Comparison of ENCODE assay signal across 16 cellular contexts in genomic region chr4:57099363-57099762, GRCh38. TPM values are rescaled to one million over a fixed set of nuclear protein-coding genes. Genes with fewer than 3 reads are reported as not detected.
DNase-seq lines count a peak whose midpoint lies in the region; TF ChIP-seq lines count a peak whose summit lies in the region.
"Had no signal": no experiment of that assay in that cellular context is flagged by ENCODE, and none has a peak within 500 bp of the region (broad histone marks: within the 10 kb centered on the region; RNA-seq: fewer than 3 reads in every experiment).

No MANE protein-coding gene starts in this region.

- H3K4me1 ChIP-seq in suprapubic skin: peaks cover 67% of the 10 kb centered on the region

- in situ Hi-C loops in brain microvascular endothelial cell (cut with HindIII; ENCODE audit: low pct_ligation_motif_present, low sequenced_read_pairs): no loop called here

- peak overlapping the region; percentile 77 for H3K27ac ChIP-seq in brain microvascular endothelial cell
- peak overlapping the region; percentile 19 for H3K27ac ChIP-seq in suprapubic skin

- H3K36me3 ChIP-seq in brain microvascular endothelial cell (replicated peaks): peaks cover 52% of the 10 kb centered on the region
- H3K36me3 ChIP-seq in suprapubic skin: no peaks in the 10 kb centered on the region
- H3K36me3 ChIP-seq: BE2C had no signal

- 69% methylated on average over 2 of the region's 2 CpGs for WGBS in suprapubic skin

- H3K27me3 Mint-ChIP-seq in HFFc6 (ENCODE audit: insufficient read depth) (no peaks in the 10 kb centered on the region; the same call in 1 of the 2 replicates), mesothelial cell of epicardium (ENCODE audit: low read depth) (no peaks in the 10 kb centered on the region)

- H3K27me3 ChIP-seq in brain microvascular endothelial cell (replicated peaks): no peaks in the 10 kb centered on the region
- no peaks in the 10 kb centered on the region for H3K27me3 ChIP-seq in suprapubic skin
- H3K27me3 ChIP-seq: BE2C, body of pancreas had no signal

- no peaks in the 10 kb centered on the region for H3K9me3 ChIP-seq in suprapubic skin
- H3K9me3 ChIP-seq: BE2C, body of pancreas had no signal

- H3K9me3 Mint-ChIP-seq in HFFc6 (no peaks in the 10 kb centered on the region), mesothelial cell of epicardium (no peaks in the 10 kb centered on the region)
- H3K9me3 Mint-ChIP-seq: activated naive CD4-positive, alpha-beta T cell treated with anti-CD3 and anti-CD28 coated beads for 36 hours; effector memory CD8-positive, alpha-beta T cell; T-helper 2 cell treated with Interferon-gamma antibody and Interleukin-4, amounts not matched to agents 5 μg/mL and 100 μg/mL, for 36 hours had no signal

- no peak for TF ChIP-seq EP300 in suprapubic skin (IDR thresholded peaks at IDR 0.05)

- H3K4me1 Mint-ChIP-seq in HFFc6 (ENCODE audit: low read depth) (peaks cover 100% of the 10 kb centered on the region), mesothelial cell of epicardium (peaks cover 84% of the 10 kb centered on the region)

- no peak for TF ChIP-seq POLR2A in suprapubic skin (IDR thresholded peaks at IDR 0.05)

- H3K4me3 ChIP-seq in brain microvascular endothelial cell (ENCODE audit: low read depth, low read length) (no peak overlapping the region), suprapubic skin (no peak overlapping the region)
- H3K4me3 ChIP-seq: body of pancreas had no signal

- no peak for DNase-seq in HFFc6
- DNase-seq in brain microvascular endothelial cell: no peak
- no peak for DNase-seq in mesothelial cell of epicardium (ENCODE audit: low spot score in 2 of 2, unreplicated experiment in 2 of 2)
- no peak for DNase-seq in suprapubic skin (ENCODE audit: low spot score in 2 of 2)
- DNase-seq in DMS153 (lab: John Stamatoyannopoulos, UW): no peak
- no peak for DNase-seq in HT-29 (ENCODE audit: low spot score)
- no peak for DNase-seq in DMS 273 (lab: John Stamatoyannopoulos, UW; ENCODE audit: unreplicated experiment)
- DNase-seq: activated CD4-positive, CD25-positive, alpha-beta regulatory T cell treated with anti-CD3 and anti-CD28 coated beads, Interleukin-2, amount 50 U/mL, for 72 hours; activated CD8-positive, alpha-beta memory T cell treated with anti-CD3 and anti-CD28 coated beads, Interleukin-2, amount 50 U/mL, for 4 hours; activated naive CD4-positive, alpha-beta T cell treated with anti-CD3 and anti-CD28 coated beads for 36 hours; BE2C; body of pancreas; effector memory CD8-positive, alpha-beta T cell; midbrain; NCI-H2171 had no signal

- peak overlapping the region; percentile 79 for H3K27ac Mint-ChIP-seq in HFFc6
- peak overlapping the region; percentile 81 for H3K27ac Mint-ChIP-seq in mesothelial cell of epicardium
- H3K27ac Mint-ChIP-seq: activated naive CD4-positive, alpha-beta T cell treated with anti-CD3 and anti-CD28 coated beads for 36 hours; effector memory CD8-positive, alpha-beta T cell; T-helper 2 cell treated with Interferon-gamma antibody and Interleukin-4, amounts not matched to agents 5 μg/mL and 100 μg/mL, for 36 hours had no signal

- peaks cover 51% of the 10 kb centered on the region for H3K36me3 Mint-ChIP-seq in HFFc6 (ENCODE audit: low read depth)
- no peaks in the 10 kb centered on the region for H3K36me3 Mint-ChIP-seq in mesothelial cell of epicardium

- peak overlapping the region; percentile 38; the same call in 1 of the 2 replicates for H3K4me3 Mint-ChIP-seq in HFFc6
- H3K4me3 Mint-ChIP-seq in mesothelial cell of epicardium: no peak overlapping the region
- H3K4me3 Mint-ChIP-seq: activated naive CD4-positive, alpha-beta T cell treated with anti-CD3 and anti-CD28 coated beads for 36 hours; effector memory CD8-positive, alpha-beta T cell; T-helper 2 cell treated with Interferon-gamma antibody and Interleukin-4, amounts not matched to agents 5 μg/mL and 100 μg/mL, for 36 hours had no signal

- TF ChIP-seq CTCF in HFFc6 (IDR thresholded peaks at IDR 0.05): no peak
- no peak for TF ChIP-seq CTCF in brain microvascular endothelial cell (IDR thresholded peaks at IDR 0.05; ENCODE audit: low read depth, low read length, missing control alignments)
- no peak for TF ChIP-seq CTCF in mesothelial cell of epicardium (IDR thresholded peaks at IDR 0.05; ENCODE audit: unreplicated experiment)
- no peak for TF ChIP-seq CTCF in suprapubic skin (IDR thresholded peaks at IDR 0.05)

RNA-seq across cellular contexts. Expression of gene IGFBP7, which starts 10.8 kb away (rescaled TPM):
- total RNA-seq in HFFc6 (2021; fragmentation: NEBNext Ultra II Directional; extraction: Animal tissue kit (Norgen Biotek cat#: 25700)): 100 to 1,000 TPM; 464 to 821 (median 485) TPM
- total RNA-seq in mesothelial cell of epicardium (98.5 to 114 TPM (median 107 TPM) in 3 replicates), suprapubic skin (100 to 1,000 TPM in 3 of 4 donors, 10 to 100 TPM in 1; 85.3 to 152 (median 125) TPM)
- total RNA-seq in HT-29 (2014; rRNA removed; shearing (Covaris generic)): not detected in 2 replicates

Comparison
In these comparisons a context has a peak if more than half of its experiments do, and no peak if none do; other contexts are left out.
1. RNA of gene IGFBP7, which starts 10.8 kb away (total RNA-seq): 464 to 821 TPM in HFFc6, 85.3 to 152 TPM in suprapubic skin and 98.5 to 114 TPM in mesothelial cell of epicardium; not detected in HT-29; every median in the first group is over 10 times any median in the second.